ENCODE assay signal across 11 cellular contexts in the genomic region with DNA sequence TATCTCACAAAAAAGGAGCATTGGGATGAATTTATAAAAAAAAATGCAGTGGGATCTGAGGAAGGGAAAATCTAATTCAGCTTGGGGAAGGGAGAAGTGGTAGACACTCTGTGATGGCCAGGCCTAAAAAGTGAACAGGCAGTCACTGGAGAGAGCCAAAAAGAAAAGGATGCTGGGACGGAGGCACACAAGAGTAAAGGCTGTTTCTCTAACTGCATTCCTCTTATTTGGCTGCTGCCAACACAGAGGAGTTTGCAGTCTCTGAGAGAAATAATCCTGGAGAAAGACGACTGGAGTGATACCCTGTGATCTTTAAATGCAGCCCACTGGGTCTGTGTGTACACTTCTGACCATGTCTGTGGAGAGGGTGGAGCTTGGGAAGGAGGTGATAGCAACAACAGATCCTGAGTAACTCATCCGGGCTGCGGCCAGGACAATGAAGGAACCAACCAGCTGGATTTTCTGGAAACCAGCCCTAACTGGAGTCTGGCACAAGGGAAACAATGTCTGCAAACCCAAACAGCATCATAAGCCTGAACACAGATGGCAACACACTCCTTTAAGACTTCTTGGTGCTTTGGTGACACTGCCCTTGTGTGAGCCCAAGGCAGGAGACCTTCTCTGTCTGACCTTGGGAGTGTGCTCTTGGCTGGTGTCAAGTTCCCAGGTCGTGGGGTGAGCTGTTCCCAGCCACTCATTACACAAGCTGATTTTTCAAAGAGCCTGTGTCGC. TPM values are rescaled to one million over a fixed set of nuclear protein-coding genes. Genes with fewer than 3 reads are reported as not detected.
DNase-seq lines count a peak whose midpoint lies in the region; ATAC-seq, FAIRE-seq and TF ChIP-seq lines count a peak whose summit lies in the region.
"Had no signal": no experiment of that assay in that cellular context is flagged by ENCODE, and none has a peak within 500 bp of the region (broad histone marks: within the 10 kb centered on the region; RNA-seq: fewer than 3 reads in every experiment).

No MANE protein-coding gene starts in this region.

- H3K9me3 ChIP-seq in T-helper 17 cell (ENCODE audit: control insufficient read depth, low read length, poor library complexity, severe bottlenecking): no peaks in the 10 kb centered on the region

- H3K27me3 Mint-ChIP-seq in T-helper 17 cell: no peaks in the 10 kb centered on the region
- no peaks in the 10 kb centered on the region for H3K27me3 Mint-ChIP-seq in progenitor cell of endocrine pancreas
- H3K27me3 Mint-ChIP-seq: activated CD4-positive, alpha-beta T cell treated with anti-CD3 and anti-CD28 coated beads, Interleukin-2, amount 10 ng/mL, durations not matched to agents 24 days and 14 days had no signal

- H3K4me1 Mint-ChIP-seq in T-helper 17 cell (peaks cover 55% of the 10 kb centered on the region), progenitor cell of endocrine pancreas (ENCODE audit: low read depth) (peaks cover 28% of the 10 kb centered on the region)

- ATAC-seq in T-helper 17 cell (no peak), HG02798 (IDR thresholded peaks at IDR 0.05; ENCODE audit: poor library complexity, unreplicated experiment) (no peak)

- peak overlapping the region; percentile 91 for H3K27ac Mint-ChIP-seq in T-helper 17 cell
- peak overlapping the region; percentile 82 for H3K27ac Mint-ChIP-seq in progenitor cell of endocrine pancreas

- H3K4me3 Mint-ChIP-seq in T-helper 17 cell (peak overlapping the region; percentile 1), progenitor cell of endocrine pancreas (ENCODE audit: low read depth) (no peak overlapping the region)
- H3K4me3 Mint-ChIP-seq: activated CD4-positive, alpha-beta T cell treated with anti-CD3 and anti-CD28 coated beads, Interleukin-2, amount 10 ng/mL, durations not matched to agents 24 days and 14 days had no signal

- no peak for FAIRE-seq in HTR-8/SVneo (lab: Jason Lieb, UNC)

- H3K27ac ChIP-seq in C4-2B: peak overlapping the region; percentile 98

- H3K4me3 ChIP-seq in foreskin fibroblast (ENCODE audit: low read depth in 1 of 2, low read length in 2 of 2): no peak overlapping the region

- no peaks in the 10 kb centered on the region for H3K9me3 Mint-ChIP-seq in progenitor cell of endocrine pancreas (ENCODE audit: low read depth)
- H3K9me3 Mint-ChIP-seq: activated CD4-positive, alpha-beta T cell treated with anti-CD3 and anti-CD28 coated beads, Interleukin-2, amount 10 ng/mL, durations not matched to agents 24 days and 14 days had no signal

- no peak for TF ChIP-seq CTCF in C4-2B (conservative IDR thresholded peaks at IDR 0.05)
- TF ChIP-seq CTCF in foreskin fibroblast (IDR thresholded peaks at IDR 0.05; ENCODE audit: low read depth, low read length): no peak
- no peak for TF ChIP-seq CTCF in progenitor cell of endocrine pancreas (IDR thresholded peaks at IDR 0.05; ENCODE audit: unreplicated experiment)

- DNase-seq in T-helper 17 cell: no peak
- peak; percentile 50 to 79 for DNase-seq in foreskin fibroblast
- no peak for DNase-seq in progenitor cell of endocrine pancreas (ENCODE audit: low spot score, unreplicated experiment)
- no peak for DNase-seq in stimulated activated CD4-positive, alpha-beta T cell treated with anti-CD3 and anti-CD28 coated beads, Interleukin-4, amount 100 ng/mL, for 1 hour
- DNase-seq in HTR-8/SVneo (ENCODE audit: insufficient read length, low spot score): no peak
- DNase-seq in amniotic stem cell (lab: John Stamatoyannopoulos, UW): no peak
- DNase-seq: activated CD4-positive, alpha-beta T cell treated with anti-CD3 and anti-CD28 coated beads, Interleukin-2, amount 10 ng/mL, durations not matched to agents 24 days and 14 days; NCI-H146 had no signal

- H3K36me3 Mint-ChIP-seq in T-helper 17 cell (ENCODE audit: low read depth) (no peaks in the 10 kb centered on the region), progenitor cell of endocrine pancreas (ENCODE audit: insufficient read depth) (peaks cover 5% of the 10 kb centered on the region)

RNA-seq across cellular contexts. Expression of gene FYCO1, which starts 8.1 kb away (rescaled TPM):
- total RNA-seq in T-helper 17 cell: 10 to 100 TPM; 27.3 to 32.6 TPM
- total RNA-seq in progenitor cell of endocrine pancreas: 17.0 and 18.0 TPM in 2 replicates

RNA-seq across cellular contexts. Expression of gene XCR1, which starts 39.7 kb away (rescaled TPM):
- under 1 TPM in 1 of 2 donors, not detected in 1; 0.08 TPM for total RNA-seq in T-helper 17 cell
- total RNA-seq in progenitor cell of endocrine pancreas: not detected in 2 replicates
- total RNA-seq: glomerular endothelial cell had no signal

RNA-seq across cellular contexts. Expression of gene CXCR6, which starts 44.3 kb away (rescaled TPM):
- 1 to 10 TPM; 2.0 to 4.4 TPM for total RNA-seq in T-helper 17 cell
- total RNA-seq in progenitor cell of endocrine pancreas: not detected in 2 replicates
- total RNA-seq: glomerular endothelial cell had no signal

Comparison
In these comparisons a context has a peak if more than half of its experiments do, and no peak if none do; other contexts are left out.
1. DNase-seq: peak in foreskin fibroblast (2 of 2); none in T-helper 17 cell (0 of 3), progenitor cell of endocrine pancreas (single experiment), stimulated activated CD4-positive, alpha-beta T cell treated with anti-CD3 and anti-CD28 coated beads, Interleukin-4, amount 100 ng/mL, for 1 hour (single experiment), HTR-8/SVneo (single experiment) and amniotic stem cell (single experiment).